In genomic region chr1:243792891-243793290, GRCh38 we compare ENCODE assay signal across 18 cellular contexts. TPM values are rescaled to one million over a fixed set of nuclear protein-coding genes. Genes with fewer than 3 reads are reported as not detected.
DNase-seq lines count a peak whose midpoint lies in the region; ATAC-seq and TF ChIP-seq lines count a peak whose summit lies in the region.
"Had no signal": no experiment of that assay in that cellular context is flagged by ENCODE, and none has a peak within 500 bp of the region (broad histone marks: within the 10 kb centered on the region; RNA-seq: fewer than 3 reads in every experiment).

No MANE protein-coding gene starts in this region.

- H3K27ac Mint-ChIP-seq in brain: peak overlapping the region in 4 of 5 experiments; percentile 1 to 25 (median 12)
- H3K27ac Mint-ChIP-seq in mesothelial cell of epicardium: peak overlapping the region; percentile 94
- H3K27ac Mint-ChIP-seq: activated CD4-positive, alpha-beta T cell treated with anti-CD3 and anti-CD28 coated beads for 36 hours; activated naive CD8-positive, alpha-beta T cell treated with anti-CD3 and anti-CD28 coated beads for 36 hours; dendritic cell treated with granulocyte-macrophage colony-stimulating factor and Interleukin-4, amounts not matched to agents 40 ng/mL and 50 ng/mL, for 4 days had no signal

- DNase-seq in mesothelial cell of epicardium (ENCODE audit: low spot score in 2 of 2, unreplicated experiment in 2 of 2) (no peak), substantia nigra (lab: John Stamatoyannopoulos, UW) (no peak), T-helper 1 cell (no peak), NCI-H1105 treated with DMSO at 0.1 percent for 48 hours (lab: John Stamatoyannopoulos, UW) (no peak), HuH-7 (ENCODE audit: low spot score) (no peak)
- DNase-seq: activated CD4-positive, alpha-beta T cell treated with anti-CD3 and anti-CD28 coated beads for 36 hours; activated naive CD8-positive, alpha-beta T cell treated with anti-CD3 and anti-CD28 coated beads for 36 hours; DMS53; MV-4-11; NCI-H2029; NK-92 treated with Interleukin-12 subunit alpha and Interleukin-12 subunit beta, amount 100 ng/mL, for 24 hours; Peyer's patch; SK-N-SH; stimulated activated CD4-positive, alpha-beta T cell treated with anti-CD3 and anti-CD28 coated beads, Interleukin-4, amount 100 ng/mL, for 1 hour had no signal

- H3K27me3 Mint-ChIP-seq in brain (no peaks in the 10 kb centered on the region), mesothelial cell of epicardium (ENCODE audit: low read depth) (no peaks in the 10 kb centered on the region)
- H3K27me3 Mint-ChIP-seq: activated CD4-positive, alpha-beta T cell treated with anti-CD3 and anti-CD28 coated beads for 36 hours; activated naive CD8-positive, alpha-beta T cell treated with anti-CD3 and anti-CD28 coated beads for 36 hours; dendritic cell treated with granulocyte-macrophage colony-stimulating factor and Interleukin-4, amounts not matched to agents 40 ng/mL and 50 ng/mL, for 4 days had no signal

- H3K36me3 Mint-ChIP-seq in brain: peaks cover 61% of the 10 kb centered on the region
- peaks cover 18% of the 10 kb centered on the region for H3K36me3 Mint-ChIP-seq in mesothelial cell of epicardium

- peak overlapping the region; percentile 22 for H3K27ac ChIP-seq in substantia nigra (ENCODE audit: low read depth, low read length, poor library complexity, severe bottlenecking)

- no peak for TF ChIP-seq CTCF in brain (conservative IDR thresholded peaks at IDR 0.05)
- no peak for TF ChIP-seq CTCF in mesothelial cell of epicardium (IDR thresholded peaks at IDR 0.05; ENCODE audit: unreplicated experiment)

- ATAC-seq in GM19351 (IDR thresholded peaks at IDR 0.05; ENCODE audit: unreplicated experiment) (peak; percentile 19), HG03439 (IDR thresholded peaks at IDR 0.05; ENCODE audit: unreplicated experiment) (no peak)
- ATAC-seq: activated CD4-positive, alpha-beta T cell treated with anti-CD3 and anti-CD28 coated beads for 36 hours had no signal

- H3K9me3 Mint-ChIP-seq in brain: peaks cover 9 to 28% (median 21%) of the 10 kb centered on the region in 5 experiments
- peaks cover 3% of the 10 kb centered on the region for H3K9me3 Mint-ChIP-seq in mesothelial cell of epicardium
- H3K9me3 Mint-ChIP-seq: activated naive CD8-positive, alpha-beta T cell treated with anti-CD3 and anti-CD28 coated beads for 36 hours; dendritic cell treated with granulocyte-macrophage colony-stimulating factor and Interleukin-4, amounts not matched to agents 40 ng/mL and 50 ng/mL, for 4 days had no signal

- peaks cover 19% of the 10 kb centered on the region for H3K4me1 Mint-ChIP-seq in brain
- peaks cover 30% of the 10 kb centered on the region for H3K4me1 Mint-ChIP-seq in mesothelial cell of epicardium

- no peak overlapping the region for H3K4me3 Mint-ChIP-seq in brain
- peak overlapping the region; percentile 1 for H3K4me3 Mint-ChIP-seq in mesothelial cell of epicardium
- H3K4me3 Mint-ChIP-seq: activated CD4-positive, alpha-beta T cell treated with anti-CD3 and anti-CD28 coated beads for 36 hours; activated naive CD8-positive, alpha-beta T cell treated with anti-CD3 and anti-CD28 coated beads for 36 hours; dendritic cell treated with granulocyte-macrophage colony-stimulating factor and Interleukin-4, amounts not matched to agents 40 ng/mL and 50 ng/mL, for 4 days had no signal

RNA-seq across cellular contexts. Expression of gene AKT3, which starts 57.2 kb away (rescaled TPM):
- polyA plus RNA-seq in brain (ENCODE audit: insufficient read depth, low read depth, low replicate concordance): 30.5 TPM
- 107 to 113 TPM (median 110 TPM) in 3 replicates for total RNA-seq in mesothelial cell of epicardium
